In the genomic region with DNA sequence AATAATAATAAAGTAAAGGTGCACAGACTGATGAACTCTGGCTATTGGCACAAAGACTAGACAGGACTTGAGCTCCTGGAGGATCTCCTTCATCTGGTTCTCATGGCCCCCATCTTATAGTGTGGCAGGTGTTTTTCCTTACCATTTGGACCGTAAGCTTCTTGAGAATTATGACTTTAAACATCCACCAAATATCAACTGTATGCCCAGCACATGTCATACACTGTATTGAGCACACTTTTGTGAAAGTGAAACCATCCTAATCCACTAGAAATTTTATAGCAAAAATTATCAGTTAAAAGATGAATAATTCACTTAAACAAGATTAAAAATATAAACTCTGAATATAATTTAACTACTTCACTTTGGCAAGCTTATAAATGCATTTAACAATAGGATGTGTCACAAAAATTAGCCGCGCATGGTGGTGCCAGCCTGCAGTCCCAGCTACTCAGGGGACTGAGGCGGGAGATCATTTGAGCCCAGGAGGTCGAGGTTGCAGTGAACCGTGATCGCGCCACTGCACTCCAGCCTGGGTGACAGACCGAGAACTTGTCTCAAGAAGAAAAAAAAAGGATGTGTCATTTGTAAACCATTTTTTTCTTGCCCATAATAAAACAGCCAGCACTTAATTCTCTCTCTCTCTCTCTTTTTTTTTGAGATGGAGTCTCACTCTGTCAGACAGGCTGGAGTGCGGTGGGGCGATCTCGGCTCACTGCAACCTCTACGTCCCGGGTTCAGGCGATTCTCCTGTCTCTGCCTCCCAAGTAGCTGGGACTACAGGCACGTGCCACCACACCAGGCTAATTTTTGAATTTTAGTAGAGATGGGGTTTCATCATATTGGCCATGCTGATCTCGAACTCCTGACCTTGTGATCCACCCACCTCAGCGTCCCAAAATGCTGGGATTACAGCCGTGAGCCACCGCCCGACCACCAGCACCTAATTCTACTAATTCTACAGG, we compare ENCODE assay signal across 9 cellular contexts. TPM values are rescaled to one million over a fixed set of nuclear protein-coding genes. Genes with fewer than 3 reads are reported as not detected.
A peak's percentile ranks its signal among the peaks of the same experiment; 100 is the strongest.
DNase-seq lines count a peak whose midpoint lies in the region; ATAC-seq and TF ChIP-seq lines count a peak whose summit lies in the region.
"Had no signal": no experiment of that assay in that cellular context is flagged by ENCODE, and none has a peak within 500 bp of the region (broad histone marks: within the 10 kb centered on the region; RNA-seq: fewer than 3 reads in every experiment).

No MANE protein-coding gene starts in this region.

- intact Hi-C loops in mucosa of descending colon (cut with DNase I, micrococcal nuclease) (no loop called here), lower lobe of right lung (cut with DNase I) (no loop called here)

- no peaks in the 10 kb centered on the region for H3K9me3 ChIP-seq in mucosa of descending colon
- H3K9me3 ChIP-seq in lower lobe of right lung, result no peaks in the 10 kb centered on the region
- H3K9me3 ChIP-seq: thoracic aorta had no signal

- ATAC-seq in GM18511 (IDR thresholded peaks at IDR 0.05; ENCODE audit: unreplicated experiment), result peak; percentile 81
- peak; percentile 53 for ATAC-seq in GM21723 (IDR thresholded peaks at IDR 0.05; ENCODE audit: unreplicated experiment)
- peak; percentile 36 for ATAC-seq in mucosa of descending colon
- ATAC-seq in lower lobe of right lung, result no peak

- H3K4me1 ChIP-seq in mucosa of descending colon (ENCODE audit: low read depth) (no peaks in the 10 kb centered on the region), lower lobe of right lung (peaks cover 15% of the 10 kb centered on the region)

- POLR2A ChIA-PET in RWPE1 (lab: Yijun Ruan, JAX; ENCODE audit: low non-redundant PET), result no interaction called here

- H3K36me3 ChIP-seq in mucosa of descending colon (ENCODE audit: low read depth), result no peaks in the 10 kb centered on the region
- no peaks in the 10 kb centered on the region for H3K36me3 ChIP-seq in lower lobe of right lung
- H3K36me3 ChIP-seq: thoracic aorta had no signal

- no peaks in the 10 kb centered on the region for H3K27me3 ChIP-seq in lower lobe of right lung (ENCODE audit: low read depth)

- H3K4me3 ChIP-seq in mucosa of descending colon, result no peak overlapping the region
- H3K4me3 ChIP-seq in lower lobe of right lung, result no peak overlapping the region
- H3K4me3 ChIP-seq: thoracic aorta had no signal

- H3K27ac ChIP-seq in lower lobe of right lung (no peak overlapping the region), RWPE1 (no peak overlapping the region)
- H3K27ac ChIP-seq: thoracic aorta had no signal

- peak; percentile 82 for DNase-seq in M059J (ENCODE audit: low read depth)
- DNase-seq in mucosa of descending colon, result no peak
- DNase-seq in lower lobe of right lung, result no peak
- no peak for DNase-seq in RWPE1 (ENCODE audit: low spot score)
- DNase-seq in islet precursor cell, result no peak
- DNase-seq in UCSD-AML1 (lab: John Stamatoyannopoulos, UW; ENCODE audit: unreplicated experiment), result no peak

- CTCF ChIA-PET in RWPE1 (lab: Yijun Ruan, JAX), result no interaction called here

- TF ChIP-seq CTCF in mucosa of descending colon (IDR thresholded peaks at IDR 0.05), result no peak
- no peak for TF ChIP-seq CTCF in lower lobe of right lung (IDR thresholded peaks at IDR 0.05)
- no peak for TF ChIP-seq CTCF in RWPE1 (conservative IDR thresholded peaks at IDR 0.05; ENCODE audit: low read depth)

RNA-seq across cellular contexts. Expression of a gene that starts 9.1 kb away (rescaled TPM):
- total RNA-seq in M059J (2014; rRNA removed; shearing (Covaris generic)), result 7.6 and 14.6 TPM in 2 replicates
- total RNA-seq in mucosa of descending colon (10 to 100 TPM in 2 of 3 donors, 1 to 10 TPM in 1; 7.8 to 17.7 (median 11.3) TPM), lower lobe of right lung (13.1 TPM)

Comparison
In these comparisons a context has a peak if more than half of its experiments do, and no peak if none do; other contexts are left out.
1. ATAC-seq: peak in GM18511 (single experiment), GM21723 (single experiment) and mucosa of descending colon (single experiment); none in lower lobe of right lung (0 of 2).